ENCODE assay signal across 20 cellular contexts in the genomic region with DNA sequence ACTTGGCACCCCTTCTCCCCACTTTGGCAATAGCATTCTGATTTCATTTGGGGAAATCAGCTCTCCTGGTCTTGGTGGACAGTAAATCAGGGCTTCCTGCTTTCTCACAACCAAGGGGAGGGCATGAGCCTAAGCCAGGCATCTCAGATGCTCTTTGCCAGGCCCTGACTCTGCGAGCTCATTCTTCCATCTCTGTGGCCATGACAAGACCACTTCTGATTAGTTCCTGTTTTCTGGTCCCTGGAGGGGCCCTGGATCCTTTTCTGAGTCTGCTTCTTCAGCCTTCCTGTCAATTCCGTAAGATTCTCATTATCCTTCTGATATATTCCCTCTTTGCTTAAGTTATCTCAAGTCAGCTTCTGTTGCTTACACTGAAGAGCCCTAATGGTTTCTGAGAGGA.
"Had no signal": no experiment of that assay in that cellular context is flagged by ENCODE, and none has a peak within 500 bp of the region (broad histone marks: within the 10 kb centered on the region; RNA-seq: fewer than 3 reads in every experiment).

No MANE protein-coding gene starts in this region.

- H3K4me3 ChIP-seq: cardiac muscle cell, esophagus muscularis mucosa, lower lobe of right lung, spleen, tibial artery had no signal

- H3K36me3 ChIP-seq: cardiac muscle cell, esophagus muscularis mucosa, lower lobe of right lung, spleen, tibial artery had no signal

- H3K9me3 ChIP-seq: esophagus muscularis mucosa, lower lobe of right lung, spleen, tibial artery had no signal

- H3K27me3 ChIP-seq: esophagus muscularis mucosa, spleen, tibial artery had no signal

- H3K36me3 Mint-ChIP-seq: activated naive CD8-positive, alpha-beta T cell; mesothelial cell of epicardium had no signal

- H3K9me3 Mint-ChIP-seq: mesothelial cell of epicardium, nephron progenitor cell had no signal

- ATAC-seq: activated T-cell treated with anti-CD3 and anti-CD28 coated beads, Interleukin-2, amount 50 U/mL, for 72 hours; lower lobe of right lung; stimulated activated naive CD8-positive, alpha-beta T cell treated with anti-CD3 and anti-CD28 coated beads, Interleukin-15, Interleukin-2, amounts not matched to agents 100 U/mL and 50 U/mL, for 24 hours had no signal

- H3K4me3 Mint-ChIP-seq: activated naive CD8-positive, alpha-beta T cell; activated T-cell treated with anti-CD3 and anti-CD28 coated beads, Interleukin-2, amount 50 U/mL, for 72 hours; mesothelial cell of epicardium; nephron progenitor cell had no signal

- H3K27me3 Mint-ChIP-seq: activated naive CD8-positive, alpha-beta T cell had no signal

- H3K27ac ChIP-seq: cardiac muscle cell, esophagus muscularis mucosa, lower lobe of right lung, tibial artery had no signal

- H3K27ac Mint-ChIP-seq: activated naive CD8-positive, alpha-beta T cell; activated T-cell treated with anti-CD3 and anti-CD28 coated beads, Interleukin-2, amount 50 U/mL, for 72 hours; mesothelial cell of epicardium; nephron progenitor cell had no signal

- DNase-seq: activated CD4-positive, alpha-beta T cell treated with anti-CD3 and anti-CD28 coated beads for 1 hour; activated CD8-positive, alpha-beta memory T cell treated with anti-CD3 and anti-CD28 coated beads for 24 hours; activated T-cell treated with anti-CD3 and anti-CD28 coated beads, Interleukin-2, amount 50 U/mL, for 72 hours; amniotic stem cell; dermis blood vessel endothelial cell; effector memory CD4-positive, alpha-beta T cell; hippocampal formation; lower lobe of right lung; nephron progenitor cell; retina; spleen; stimulated activated CD4-positive, alpha-beta T cell treated with anti-CD3 and anti-CD28 coated beads, Interleukin-4, amount 100 ng/mL, for 4 hours; stimulated activated naive CD8-positive, alpha-beta T cell treated with anti-CD3 and anti-CD28 coated beads, Interleukin-15, Interleukin-2, amounts not matched to agents 100 U/mL and 50 U/mL, for 24 hours; substantia nigra; T1000; tibial artery had no signal

- H3K4me1 ChIP-seq: esophagus muscularis mucosa, lower lobe of right lung had no signal
